ENCODE assay signal across 2 cellular contexts in the genomic region with DNA sequence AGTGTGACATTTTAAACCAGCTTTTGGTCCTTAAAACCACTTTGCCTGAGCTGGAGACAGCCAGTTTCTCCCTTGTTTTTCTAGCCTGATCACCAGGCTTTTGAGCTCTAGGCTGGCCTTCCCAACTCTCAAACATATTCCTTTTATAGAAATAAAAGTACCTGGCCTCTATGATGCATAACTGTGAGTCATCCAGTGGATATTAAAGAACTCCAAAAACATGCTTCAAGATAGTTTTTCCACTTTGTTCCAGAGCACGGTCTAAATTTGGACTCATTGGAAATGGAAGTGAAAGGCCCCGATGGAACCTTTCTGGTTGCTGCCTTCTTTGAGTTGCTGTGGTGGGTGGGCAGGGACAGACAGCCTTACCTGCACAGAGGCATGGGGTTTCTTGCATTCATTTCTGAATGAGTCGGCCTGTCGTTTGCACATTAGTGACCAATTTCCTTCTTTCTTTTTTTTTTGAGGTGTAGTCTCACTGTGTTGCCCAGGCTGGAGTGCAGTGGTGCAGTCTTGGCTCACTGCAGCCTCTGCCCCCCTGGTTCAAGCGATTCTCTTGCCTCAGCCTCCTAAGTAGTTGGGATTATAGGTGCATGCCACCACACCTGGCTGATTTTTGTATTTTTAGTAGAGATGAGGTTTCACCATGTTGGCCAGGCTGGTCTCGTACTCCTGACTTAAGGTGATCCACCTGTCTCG.
TF ChIP-seq lines count a peak whose summit lies in the region.

No MANE protein-coding gene starts in this region.

TF ChIP-seq in IMR-90, 13 proteins besides CTCF, POLR2A, EP300 and RAD21:
- TF ChIP-seq CHD1 (IDR thresholded peaks at IDR 0.05; ENCODE audit: low read depth, low read length) (no peak), SMC3 (IDR thresholded peaks at IDR 0.05; ENCODE audit: low read depth, low read length) (no peak), MAFK (IDR thresholded peaks at IDR 0.05; ENCODE audit: low read depth, low read length) (no peak), FOS (IDR thresholded peaks at IDR 0.05; ENCODE audit: low read depth, low read length) (peak; percentile 50; the same call in 1 of the 2 replicates)
TF ChIP-seq in IMR-90: peak in this region for 1.

TF ChIP-seq in GM12878, 131 proteins besides CTCF, POLR2A, EP300 and RAD21:
- TF ChIP-seq SMC3 (IDR thresholded peaks at IDR 0.05; ENCODE audit: borderline replicate concordance, low read length) (no peak), IKZF2 (IDR thresholded peaks at IDR 0.05) (0 out of 4 replicates have a peak, but pooled peaks of 1 of the 2 experiments have one; percentile 14)
TF ChIP-seq in GM12878: peak in this region for 1.
